ENCODE assay signal across 1 cellular context in genomic region chr6:53737746-53738145, GRCh38.
A peak's percentile ranks its signal among the peaks of the same experiment; 100 is the strongest.
TF ChIP-seq lines count a peak whose summit lies in the region.

No MANE protein-coding gene starts in this region.

TF ChIP-seq in HepG2, 621 proteins besides CTCF, POLR2A, EP300 and RAD21:
- TF ChIP-seq AHDC1 (CRISPR knock-in tag; IDR thresholded peaks at IDR 0.05; ENCODE audit: borderline replicate concordance) (peak; percentile 53; the same call in 1 of the 2 replicates), ARID5B (CRISPR knock-in tag; IDR thresholded peaks at IDR 0.05) (peak; percentile 51; the same call in 1 of the 2 replicates), RCOR2 (CRISPR knock-in tag; IDR thresholded peaks at IDR 0.05) (0 out of 2 replicates have a peak, but pooled peaks have one; percentile 38), DRAP1 (CRISPR knock-in tag; IDR thresholded peaks at IDR 0.05) (no peak), HNF4A (CRISPR knock-in tag; IDR thresholded peaks at IDR 0.05) (peak; percentile 39; the same call in 1 of the 2 replicates), ZGPAT (CRISPR knock-in tag; IDR thresholded peaks at IDR 0.05) (peak; percentile 31; the same call in 1 of the 2 replicates), ZNF546 (CRISPR knock-in tag; conservative IDR thresholded peaks at IDR 0.05) (no peak), NR1H2 (CRISPR knock-in tag; IDR thresholded peaks at IDR 0.05; ENCODE audit: borderline replicate concordance, low read depth) (no peak), SATB2 (CRISPR knock-in tag; IDR thresholded peaks at IDR 0.05) (no peak), TEAD3 (CRISPR knock-in tag; optimal IDR thresholded peaks at IDR 0.05; ENCODE audit: borderline replicate concordance) (peak; percentile 49), GABPA (IDR thresholded peaks at IDR 0.05; ENCODE audit: low read depth, low read length) (no peak), GABPA (CRISPR knock-in tag; IDR thresholded peaks at IDR 0.05; ENCODE audit: low read depth) (peak; percentile 24; the same call in 1 of the 2 replicates), ETV5 (CRISPR knock-in tag; IDR thresholded peaks at IDR 0.05; ENCODE audit: borderline replicate concordance) (peak; percentile 50; the same call in 1 of the 2 replicates), POGZ (CRISPR knock-in tag; IDR thresholded peaks at IDR 0.05) (0 out of 2 replicates have a peak, but pooled peaks have one; percentile 39), ZNF331 (CRISPR knock-in tag; IDR thresholded peaks at IDR 0.05) (no peak)
